ENCODE assay signal across 10 cellular contexts in the genomic region with DNA sequence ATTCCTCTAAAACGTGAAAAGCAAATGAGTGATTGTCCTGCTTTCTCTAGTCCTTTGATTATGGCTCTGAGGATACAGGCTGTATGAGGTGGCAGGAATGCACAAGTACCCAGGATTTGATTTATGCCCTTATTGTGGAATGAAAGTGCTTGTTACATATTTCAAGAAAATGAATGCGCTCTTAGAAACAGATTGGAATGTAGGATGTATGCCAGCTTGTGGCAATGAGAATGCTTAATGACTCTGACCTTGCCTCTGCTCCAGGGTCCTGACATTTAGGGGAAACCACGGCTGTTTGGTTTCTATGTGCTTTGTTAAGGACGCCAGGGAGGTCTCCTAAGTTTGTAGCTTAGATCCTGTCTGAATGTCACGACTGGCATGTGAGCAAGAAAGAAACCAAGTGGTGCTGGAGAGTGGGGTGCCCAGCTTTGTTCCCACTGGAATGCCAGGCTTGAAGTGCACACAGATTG. TPM values are rescaled to one million over a fixed set of nuclear protein-coding genes. Genes with fewer than 3 reads are reported as not detected.
DNase-seq lines count a peak whose midpoint lies in the region; ATAC-seq and TF ChIP-seq lines count a peak whose summit lies in the region.
"Had no signal": no experiment of that assay in that cellular context is flagged by ENCODE, and none has a peak within 500 bp of the region (broad histone marks: within the 10 kb centered on the region; RNA-seq: fewer than 3 reads in every experiment).

No MANE protein-coding gene starts in this region.

- WGBS in sigmoid colon, 2 donors: 64 to 74% methylated on average over 5 of the region's 5 CpGs

- H3K36me3 Mint-ChIP-seq in effector memory CD8-positive, alpha-beta T cell (ENCODE audit: insufficient read depth): peaks cover 78% of the 10 kb centered on the region

- DNase-seq in GM04504 (ENCODE audit: low read depth): peak; percentile 45
- peak; percentile 68 for DNase-seq in RPMI7951 (ENCODE audit: low read depth)
- DNase-seq in effector memory CD8-positive, alpha-beta T cell: no peak
- no peak for DNase-seq in sigmoid colon
- DNase-seq in NOMO-1 treated with dmso at 0.1 percent for 144 hours (lab: John Stamatoyannopoulos, UW; ENCODE audit: unreplicated experiment): no peak
- DNase-seq: NCI-H1694; stimulated activated CD4-positive, alpha-beta T cell treated with anti-CD3 and anti-CD28 coated beads, Interleukin-4, amount 100 ng/mL, for 24 hours had no signal

- H3K27me3 ChIP-seq in sigmoid colon: no peaks in the 10 kb centered on the region

- peak overlapping the region; percentile 77 to 96 for H3K4me3 Mint-ChIP-seq in effector memory CD8-positive, alpha-beta T cell

- H3K27ac ChIP-seq in sigmoid colon: peak overlapping the region; percentile 57 to 62 (median 60)

- H3K9me3 ChIP-seq in sigmoid colon: no peaks in the 10 kb centered on the region

- H3K4me1 Mint-ChIP-seq in effector memory CD8-positive, alpha-beta T cell (ENCODE audit: low read depth in 2 of 2): peaks cover 58 to 67% of the 10 kb centered on the region in 2 donors

- intact Hi-C loops in sigmoid colon (cut with DNase I): no loop called here

- no peaks in the 10 kb centered on the region for H3K27me3 Mint-ChIP-seq in effector memory CD8-positive, alpha-beta T cell

- no peak for TF ChIP-seq EP300 in sigmoid colon (IDR thresholded peaks at IDR 0.05)

- H3K4me3 ChIP-seq in sigmoid colon: no peak overlapping the region

- H3K4me1 ChIP-seq in sigmoid colon: peaks cover 0 to 52% (median 49%) of the 10 kb centered on the region in 4 donors

- no peaks in the 10 kb centered on the region for H3K9me3 Mint-ChIP-seq in effector memory CD8-positive, alpha-beta T cell

- no peak for TF ChIP-seq POLR2A in sigmoid colon (IDR thresholded peaks at IDR 0.05)

- peak overlapping the region; percentile 88 to 99 for H3K27ac Mint-ChIP-seq in effector memory CD8-positive, alpha-beta T cell

- peaks cover 0 to 32% (median 0%) of the 10 kb centered on the region in 4 donors for H3K36me3 ChIP-seq in sigmoid colon

- ATAC-seq in effector memory CD8-positive, alpha-beta T cell (replicated peaks): no peak
- ATAC-seq in HG02884 (IDR thresholded peaks at IDR 0.05; ENCODE audit: unreplicated experiment): no peak
- no peak for ATAC-seq in GM21576 (IDR thresholded peaks at IDR 0.05; ENCODE audit: unreplicated experiment)
- ATAC-seq in HG03565 (IDR thresholded peaks at IDR 0.05; ENCODE audit: unreplicated experiment): no peak

- TF ChIP-seq CTCF in sigmoid colon (IDR thresholded peaks at IDR 0.05): no peak

RNA-seq across cellular contexts. Expression of a gene that starts 22.0 kb away (rescaled TPM):
- total RNA-seq in RPMI7951 (2014; rRNA removed; shearing (Covaris generic)): under 0.01 and 0.48 TPM in 2 replicates
- 1 to 10 TPM; 1.1 to 6.1 (median 3.6) TPM for total RNA-seq in sigmoid colon
- 1 to 10 TPM in 2 of 3 donors, not detected in 1; 4.8 to 7.1 TPM for polyA plus RNA-seq in sigmoid colon

RNA-seq across cellular contexts. Expression of a gene that starts 23.8 kb away (rescaled TPM):
- total RNA-seq in RPMI7951 (2014; rRNA removed; shearing (Covaris generic)): 10.7 and 11.4 TPM in 2 replicates
- 10 to 100 TPM in 1 of 4 donors, 1 to 10 TPM in 3; 4.1 to 16.4 (median 9.0) TPM for total RNA-seq in sigmoid colon
- polyA plus RNA-seq in sigmoid colon: 1 to 10 TPM; 3.3 to 5.4 (median 3.5) TPM

RNA-seq across cellular contexts. Expression of a gene that starts 24.3 kb away (rescaled TPM):
- 1.1 and 2.0 TPM in 2 replicates for total RNA-seq in RPMI7951 (2014; rRNA removed; shearing (Covaris generic))
- 10 to 100 TPM; 18.6 to 33.4 (median 19.3) TPM for total RNA-seq in sigmoid colon
- polyA plus RNA-seq in sigmoid colon: 10 to 100 TPM in 2 of 3 donors, 1 to 10 TPM in 1; 9.7 to 25.8 (median 10.1) TPM

Comparison
In these comparisons a context has a peak if more than half of its experiments do, and no peak if none do; other contexts are left out.
1. DNase-seq: peak in GM04504 (single experiment) and RPMI7951 (single experiment); none in effector memory CD8-positive, alpha-beta T cell (0 of 3), sigmoid colon (single experiment) and NOMO-1 treated with dmso at 0.1 percent for 144 hours (single experiment).